ENCODE assay signal across 8 cellular contexts in the genomic region with DNA sequence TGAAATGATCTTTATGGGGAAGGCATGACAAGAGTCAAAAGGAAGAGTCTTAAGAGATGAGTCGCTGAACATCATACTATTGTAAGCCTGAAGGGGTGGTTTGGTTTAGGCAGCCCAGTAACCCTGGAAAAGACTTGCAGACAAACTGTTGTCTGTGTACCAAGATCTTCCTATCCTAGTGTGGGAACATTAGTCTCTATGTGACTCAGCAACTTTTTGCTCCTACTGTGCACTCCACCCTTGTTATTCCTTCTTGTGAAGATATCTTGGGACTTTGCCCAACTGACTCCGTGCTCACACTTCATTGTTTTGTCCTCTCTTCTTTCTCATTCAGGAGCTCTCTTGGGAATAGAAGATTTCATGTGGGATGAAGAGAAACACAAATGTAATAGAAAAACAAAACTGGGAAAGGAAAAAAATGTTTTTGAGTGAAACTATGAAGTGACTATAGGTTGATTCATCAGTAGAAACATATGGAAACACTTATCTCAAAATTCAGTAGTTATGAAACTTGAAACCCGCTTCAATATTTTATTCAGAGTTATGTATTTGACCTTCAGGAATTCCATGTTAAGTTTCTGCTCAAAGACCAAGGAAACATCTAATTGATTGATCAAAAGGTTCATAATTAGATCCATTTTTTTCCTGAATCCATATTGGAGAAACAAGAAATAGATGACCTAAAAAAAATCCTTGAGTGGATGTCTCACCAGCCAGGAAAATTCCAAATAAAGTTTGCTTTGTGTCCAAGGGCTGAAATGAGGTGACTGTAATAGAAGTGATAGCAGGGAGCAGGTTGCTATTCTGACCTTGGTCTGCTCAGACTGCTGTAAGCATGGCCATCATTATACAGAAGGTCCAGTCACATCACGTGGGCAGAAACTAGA.
DNase-seq lines count a peak whose midpoint lies in the region; ATAC-seq, FAIRE-seq and TF ChIP-seq lines count a peak whose summit lies in the region.

No MANE protein-coding gene starts in this region.

- no peaks in the 10 kb centered on the region for H3K27me3 ChIP-seq in esophagus squamous epithelium
- no peaks in the 10 kb centered on the region for H3K27me3 ChIP-seq in sigmoid colon
- H3K27me3 ChIP-seq in neural progenitor cell: no peaks in the 10 kb centered on the region

- no peak for TF ChIP-seq CTCF in esophagus squamous epithelium (IDR thresholded peaks at IDR 0.05)
- TF ChIP-seq CTCF in sigmoid colon (IDR thresholded peaks at IDR 0.05): no peak
- no peak for TF ChIP-seq CTCF in neural progenitor cell (IDR thresholded peaks at IDR 0.05)

- H3K9me3 ChIP-seq in esophagus squamous epithelium (no peaks in the 10 kb centered on the region), sigmoid colon (no peaks in the 10 kb centered on the region), neural progenitor cell (ENCODE audit: low read depth) (no peaks in the 10 kb centered on the region)

- H3K4me3 Mint-ChIP-seq in neural progenitor cell: no peak overlapping the region

- TF ChIP-seq POLR2A in GM12891 (IDR thresholded peaks at IDR 0.05; ENCODE audit: low read depth, low read length) (no peak), esophagus squamous epithelium (IDR thresholded peaks at IDR 0.05) (no peak), sigmoid colon (IDR thresholded peaks at IDR 0.05) (no peak)

- no peaks in the 10 kb centered on the region for H3K79me2 ChIP-seq in neural progenitor cell (ENCODE audit: low read depth)

- DNase-seq in GM12891 (ENCODE audit: insufficient read length, low spot score): no peak
- no peak for DNase-seq in esophagus squamous epithelium (lab: John Stamatoyannopoulos, UW)
- peak; percentile 69 for DNase-seq in sigmoid colon
- DNase-seq in neural progenitor cell (ENCODE audit: low spot score): no peak
- DNase-seq in NCI-H1417 (lab: John Stamatoyannopoulos, UW): no peak

- H3K27ac ChIP-seq in esophagus squamous epithelium (peak overlapping the region; percentile 29 to 71 (median 46)), sigmoid colon (peak overlapping the region in 3 of 4 donors; percentile 38 to 65 (median 41)), neural progenitor cell (no peak overlapping the region)

- TF ChIP-seq EP300 in sigmoid colon (IDR thresholded peaks at IDR 0.05): no peak

- WGBS in esophagus squamous epithelium, 2 donors: 53 to 55% methylated on average over 4 of the region's 4 CpGs
- WGBS in sigmoid colon, 2 donors: 69 to 80% methylated on average over 4 of the region's 4 CpGs

- H2AFZ ChIP-seq in neural progenitor cell (replicated peaks): no peak overlapping the region

- H3F3A ChIP-seq in neural progenitor cell (ENCODE audit: low read depth): no peaks in the 10 kb centered on the region

- H3K9me3 Mint-ChIP-seq in neural progenitor cell: no peaks in the 10 kb centered on the region

- H3K9ac ChIP-seq in neural progenitor cell: no peak overlapping the region

- no peak overlapping the region for H3K4me2 ChIP-seq in neural progenitor cell

- H3K27ac Mint-ChIP-seq in neural progenitor cell: no peak overlapping the region

- H3K4me1 Mint-ChIP-seq in neural progenitor cell: peaks cover 25% of the 10 kb centered on the region

- FAIRE-seq in GM12891 (lab: Jason Lieb, UNC): peak; percentile 81

- H3K36me3 ChIP-seq in esophagus squamous epithelium: no peaks in the 10 kb centered on the region
- no peaks in the 10 kb centered on the region for H3K36me3 ChIP-seq in sigmoid colon
- H3K36me3 ChIP-seq in neural progenitor cell: no peaks in the 10 kb centered on the region

- no peaks in the 10 kb centered on the region for H4K20me1 ChIP-seq in neural progenitor cell (ENCODE audit: low read depth)

- ATAC-seq in GM21723 (IDR thresholded peaks at IDR 0.05; ENCODE audit: unreplicated experiment) (no peak), GM19351 (IDR thresholded peaks at IDR 0.05; ENCODE audit: unreplicated experiment) (no peak)

- H3K4me1 ChIP-seq in esophagus squamous epithelium: peaks cover 5 to 31% (median 13%) of the 10 kb centered on the region in 3 donors
- H3K4me1 ChIP-seq in sigmoid colon: peaks cover 0 to 34% (median 22%) of the 10 kb centered on the region in 4 donors
- peaks cover 16% of the 10 kb centered on the region for H3K4me1 ChIP-seq in neural progenitor cell

- intact Hi-C loops in esophagus squamous epithelium (cut with DNase I): no loop called here
- intact Hi-C loops in sigmoid colon (cut with DNase I): loop anchor here (5.0 kb wide), 1 partner anchor 54 kb away; no protein-coding TSS in a partner anchor

- H3K4me3 ChIP-seq in esophagus squamous epithelium (no peak overlapping the region), sigmoid colon (no peak overlapping the region), neural progenitor cell (no peak overlapping the region)

- no peaks in the 10 kb centered on the region for H3K36me3 Mint-ChIP-seq in neural progenitor cell

- H3K27me3 Mint-ChIP-seq in neural progenitor cell (ENCODE audit: insufficient read depth, low read depth): no peaks in the 10 kb centered on the region

TF ChIP-seq in GM12891, 5 proteins besides CTCF, POLR2A, EP300 and RAD21:
- TF ChIP-seq POLR2AphosphoS5 (IDR thresholded peaks at IDR 0.05; ENCODE audit: low read depth, low read length) (no peak), PAX5 (IDR thresholded peaks at IDR 0.05; ENCODE audit: insufficient read depth, low read length, severe bottlenecking) (no peak), POU2F2 (IDR thresholded peaks at IDR 0.05; ENCODE audit: low read depth, low read length) (no peak)

TF ChIP-seq in PFSK-1, 5 proteins besides CTCF, POLR2A, EP300 and RAD21:
- TF ChIP-seq SIN3A (IDR thresholded peaks at IDR 0.05; ENCODE audit: borderline replicate concordance, insufficient read depth, low read length): peak; percentile 50; the same call in 1 of the 2 replicates
- no peak for TF ChIP-seq REST (IDR thresholded peaks at IDR 0.05; ENCODE audit: insufficient read depth in 1 of 2, low read depth in 2 of 2, low read length in 2 of 2)
- no peak for TF ChIP-seq TAF1 (IDR thresholded peaks at IDR 0.05; ENCODE audit: borderline replicate concordance, insufficient read depth, low read length)
- no peak for TF ChIP-seq POLR2AphosphoS5 (IDR thresholded peaks at IDR 0.05; ENCODE audit: low read depth, low read length)
- TF ChIP-seq FOXP2 (optimal IDR thresholded peaks at IDR 0.05; ENCODE audit: borderline replicate concordance, extremely low read depth, extremely low read length, insufficient read depth): no peak
